In genomic region chr10:100183482-100183881, GRCh38 we compare ENCODE assay signal across 12 cellular contexts. TPM values are rescaled to one million over a fixed set of nuclear protein-coding genes. Genes with fewer than 3 reads are reported as not detected.
DNase-seq lines count a peak whose midpoint lies in the region; ATAC-seq and TF ChIP-seq lines count a peak whose summit lies in the region.
"Had no signal": no experiment of that assay in that cellular context is flagged by ENCODE, and none has a peak within 500 bp of the region (broad histone marks: within the 10 kb centered on the region; RNA-seq: fewer than 3 reads in every experiment).

No MANE protein-coding gene starts in this region.

- 50 to 75% methylated on average over 3 of the region's 3 CpGs for WGBS in testis, 2 donors

- DNase-seq in DMS53 (lab: John Stamatoyannopoulos, UW) (peak; percentile 10), DMS53 treated with DMSO at 0.1 percent for 48 hours (lab: John Stamatoyannopoulos, UW; ENCODE audit: unreplicated experiment) (no peak), OCI-LY7 (ENCODE audit: low spot score) (peak; percentile 4), skeletal muscle cell (ENCODE audit: low read depth) (peak; percentile 14), GM19240 (ENCODE audit: insufficient read length, low spot score) (no peak), testis (no peak)
- DNase-seq: amygdala, NCI-H1092 treated with DMSO at 0.1 percent for 48 hours, T1000 had no signal

- POLR2A ChIA-PET in OCI-LY7 (lab: Charles Lee) = interaction anchor here (0.6 kb wide), 1 partner anchor 16 kb away, joined by 3 read pairs; no protein-coding TSS in a partner anchor

- H3K9ac ChIP-seq in duodenal mucosa (ENCODE audit: low read depth in 1 of 2, low read length in 2 of 2) = no peak overlapping the region

- H3K27ac ChIP-seq in OCI-LY7 (ENCODE audit: low read depth, low read length, poor library complexity, severe bottlenecking) (peak overlapping the region; percentile 85), duodenal mucosa (ENCODE audit: low read depth, low read length) (no peak overlapping the region), testis (no peak overlapping the region)

- TF ChIP-seq CTCF in OCI-LY7 (conservative IDR thresholded peaks at IDR 0.05; ENCODE audit: low read length) = no peak
- TF ChIP-seq CTCF in testis (IDR thresholded peaks at IDR 0.05) = no peak

- H3K27me3 ChIP-seq in duodenal mucosa (ENCODE audit: control insufficient read depth in 1 of 2, insufficient read depth in 2 of 2, low read length in 2 of 2) (no peaks in the 10 kb centered on the region), testis (no peaks in the 10 kb centered on the region)

- no peaks in the 10 kb centered on the region for H3K9me2 ChIP-seq in OCI-LY7 (ENCODE audit: insufficient read depth, low read length)

- H3K4me1 ChIP-seq in OCI-LY7 (ENCODE audit: insufficient read depth, low read length, poor library complexity, severe bottlenecking) = peaks cover 38% of the 10 kb centered on the region
- peaks cover 46 to 61% of the 10 kb centered on the region in 2 donors for H3K4me1 ChIP-seq in duodenal mucosa (ENCODE audit: control insufficient read depth in 1 of 2, insufficient read depth in 2 of 2, low read length in 2 of 2)
- H3K4me1 ChIP-seq in testis = peaks cover 13% of the 10 kb centered on the region

- H4K20me1 ChIP-seq in OCI-LY7 (ENCODE audit: insufficient read depth, low read length) = peaks cover 6% of the 10 kb centered on the region; the same call in 1 of the 2 replicates

- H3K36me3 ChIP-seq in OCI-LY7 (ENCODE audit: insufficient read depth, low read length) = peaks cover 62% of the 10 kb centered on the region
- H3K36me3 ChIP-seq in duodenal mucosa (ENCODE audit: control insufficient read depth in 1 of 2, insufficient read depth in 2 of 2, low read length in 2 of 2) = peaks cover 0 to 13% of the 10 kb centered on the region in 2 donors
- H3K36me3 ChIP-seq in testis (ENCODE audit: low read depth, missing control alignments) = no peaks in the 10 kb centered on the region

- CTCF ChIA-PET in OCI-LY7 (lab: Charles Lee; ENCODE audit: unreplicated experiment) = no interaction called here

- H3K4me3 ChIP-seq in OCI-LY7 (ENCODE audit: low read depth, low read length, poor library complexity, severe bottlenecking) = peak overlapping the region; percentile 90
- peak overlapping the region; percentile 5 to 98 for H3K4me3 ChIP-seq in duodenal mucosa (ENCODE audit: low read depth in 1 of 2, low read length in 2 of 2)
- no peak overlapping the region for H3K4me3 ChIP-seq in skeletal muscle cell (ENCODE audit: low read depth, low read length)
- H3K4me3 ChIP-seq in testis = no peak overlapping the region

- H3K9me3 ChIP-seq in OCI-LY7 (ENCODE audit: low read length) (no peaks in the 10 kb centered on the region), duodenal mucosa (ENCODE audit: control insufficient read depth in 1 of 2, low read length in 2 of 2) (no peaks in the 10 kb centered on the region), testis (no peaks in the 10 kb centered on the region)

- ATAC-seq in GM19467 (IDR thresholded peaks at IDR 0.05; ENCODE audit: unreplicated experiment) = no peak
- ATAC-seq: stimulated activated effector memory CD8-positive, alpha-beta T cell treated with anti-CD3 and anti-CD28 coated beads, Interleukin-12 subunit alpha, Interleukin-12 subunit beta, amount 100 ng/mL, for 72 hours had no signal

- H3K79me2 ChIP-seq in OCI-LY7 (ENCODE audit: insufficient read depth, low read depth, low read length) = peaks cover 72% of the 10 kb centered on the region

- H2AFZ ChIP-seq in OCI-LY7 (ENCODE audit: low read length) = no peak overlapping the region

- intact Hi-C loops in OCI-LY7 (cut with micrococcal nuclease; ENCODE audit: unreplicated experiment) (loop anchor here (10.0 kb wide), 1 partner anchor 191 kb away; no protein-coding TSS in a partner anchor), testis (cut with DNase I; ENCODE audit: low total_unique reads) (no loop called here)

- TF ChIP-seq POLR2A in testis (IDR thresholded peaks at IDR 0.05) = no peak

- BruUV-seq in OCI-LY7 (replicated peaks; lab: Mats Ljungman, UMichigan) = no TSS peak

- H3K4me2 ChIP-seq in OCI-LY7 (ENCODE audit: low read length) = peak overlapping the region; percentile 92

RNA-seq across cellular contexts. Expression of gene ERLIN1, which starts 2.3 kb away (rescaled TPM):
- 24.7 and 26.7 TPM in 2 replicates for total RNA-seq in OCI-LY7 (2014; rRNA removed; shearing (Covaris generic))
- total RNA-seq in OCI-LY7 (2022) (24.1 and 25.6 TPM in 2 replicates), testis (10 to 100 TPM; 27.9 to 32.5 TPM)
- polyA plus RNA-seq in testis (ENCODE audit: insufficient read depth, low read depth, low replicate concordance) = 62.7 TPM

RNA-seq across cellular contexts. Expression of gene CHUK, which starts 45.9 kb away (rescaled TPM):
- total RNA-seq in OCI-LY7 (2014; rRNA removed; shearing (Covaris generic)) = 21.0 and 23.5 TPM in 2 replicates
- 25.6 and 26.2 TPM in 2 replicates for total RNA-seq in OCI-LY7 (2022)
- total RNA-seq in testis = 10 to 100 TPM; 15.2 to 16.2 TPM
- polyA plus RNA-seq in testis (ENCODE audit: insufficient read depth, low read depth, low replicate concordance) = 16.7 TPM

Comparison
In these comparisons a context has a peak if more than half of its experiments do, and no peak if none do; other contexts are left out.
1. DNase-seq: peak in DMS53 (single experiment), OCI-LY7 (single experiment) and skeletal muscle cell (single experiment); none in DMS53 treated with DMSO at 0.1 percent for 48 hours (single experiment), GM19240 (single experiment) and testis (single experiment).
2. H3K4me3 ChIP-seq: peak in OCI-LY7 (single experiment) and duodenal mucosa (2 of 2); none in skeletal muscle cell (single experiment) and testis (0 of 2).